25 cellular contexts compared by ENCODE assay signal in genomic region chr20:7214081-7214740, GRCh38.
DNase-seq lines count a peak whose midpoint lies in the region; ATAC-seq and TF ChIP-seq lines count a peak whose summit lies in the region.
"Had no signal": no experiment of that assay in that cellular context is flagged by ENCODE, and none has a peak within 500 bp of the region (broad histone marks: within the 10 kb centered on the region; RNA-seq: fewer than 3 reads in every experiment).

No MANE protein-coding gene starts in this region.

- H3K36me3 ChIP-seq in HUES64 (ENCODE audit: insufficient read depth, low read length): no peaks in the 10 kb centered on the region
- H3K36me3 ChIP-seq in heart left ventricle: no peaks in the 10 kb centered on the region
- no peaks in the 10 kb centered on the region for H3K36me3 ChIP-seq in smooth muscle cell (ENCODE audit: low read depth)
- H3K36me3 ChIP-seq: BLaER1 had no signal

- ATAC-seq in foreskin keratinocyte (peak; percentile 64), GM19035 (IDR thresholded peaks at IDR 0.05; ENCODE audit: unreplicated experiment) (no peak), heart left ventricle (no peak)
- ATAC-seq: Panc1 had no signal

- no peaks in the 10 kb centered on the region for H3F3A ChIP-seq in smooth muscle cell (ENCODE audit: low read depth)

- TF ChIP-seq CTCF in foreskin keratinocyte (conservative IDR thresholded peaks at IDR 0.05): no peak
- no peak for TF ChIP-seq CTCF in heart left ventricle (IDR thresholded peaks at IDR 0.05)
- no peak for TF ChIP-seq CTCF in smooth muscle cell (IDR thresholded peaks at IDR 0.05; ENCODE audit: borderline replicate concordance, insufficient read depth, poor library complexity, severe bottlenecking)

- intact Hi-C loops in heart left ventricle (cut with DNase I): no loop called here

- peak overlapping the region; percentile 57 for H3K27ac ChIP-seq in HUES64 (ENCODE audit: low read depth, low read length)
- no peak overlapping the region for H3K27ac ChIP-seq in foreskin keratinocyte
- H3K27ac ChIP-seq in heart left ventricle: no peak overlapping the region
- no peak overlapping the region for H3K27ac ChIP-seq in smooth muscle cell (ENCODE audit: low read depth)
- H3K27ac ChIP-seq: BLaER1 had no signal

- H3K9me3 ChIP-seq in HUES64 (ENCODE audit: insufficient read depth, low read depth, low read length): no peaks in the 10 kb centered on the region
- H3K9me3 ChIP-seq in heart left ventricle: no peaks in the 10 kb centered on the region
- no peaks in the 10 kb centered on the region for H3K9me3 ChIP-seq in smooth muscle cell (replicated peaks; ENCODE audit: low read depth)
- H3K9me3 ChIP-seq: BLaER1, Caco-2, SK-N-SH had no signal

- H3K27me3 ChIP-seq in HUES64 (ENCODE audit: insufficient read depth, low read length) (no peaks in the 10 kb centered on the region), foreskin keratinocyte (no peaks in the 10 kb centered on the region), heart left ventricle (no peaks in the 10 kb centered on the region), smooth muscle cell (ENCODE audit: low read depth) (no peaks in the 10 kb centered on the region)
- H3K27me3 ChIP-seq: BLaER1 had no signal

- peak in 1 of 2 donors; percentile 34 for DNase-seq in foreskin keratinocyte
- DNase-seq in iPS-NIHi11 (ENCODE audit: low spot score): peak; percentile 14
- no peak for DNase-seq in heart left ventricle
- DNase-seq in foreskin melanocyte: no peak
- DNase-seq in smooth muscle cell (lab: John Stamatoyannopoulos, UW; ENCODE audit: unreplicated experiment): no peak
- DNase-seq: ACHN; Caco-2; CD4-positive, alpha-beta T cell; DMS 273 treated with DMSO at 0.1 percent for 48 hours; DND-41; HFFc6; KBM-7; NCI-H1092 treated with DMSO at 0.1 percent for 48 hours; NCI-H1436 treated with DMSO at 0.1 percent for 48 hours; NCI-H1930; NCI-H226; NCI-H510A treated with DMSO at 0.1 percent for 48 hours; NCI-H774; NK-92 treated with Interleukin-12 subunit alpha and Interleukin-12 subunit beta, amount 100 ng/mL, for 24 hours; SIG-M5; SK-N-SH had no signal

- H3K9ac ChIP-seq in HUES64 (ENCODE audit: low read depth, low read length) (0 out of 2 replicates have a peak overlapping the region, but pooled peaks have one; percentile 21), smooth muscle cell (ENCODE audit: low read depth) (no peak overlapping the region)
- H3K9ac ChIP-seq: BLaER1, SK-N-SH had no signal

- H3K79me2 ChIP-seq in smooth muscle cell (ENCODE audit: low read depth): no peaks in the 10 kb centered on the region

- peaks cover 9% of the 10 kb centered on the region; the same call in 1 of the 2 replicates for H3K4me1 ChIP-seq in HUES64 (ENCODE audit: insufficient read depth, low read length)
- no peaks in the 10 kb centered on the region for H3K4me1 ChIP-seq in foreskin keratinocyte
- H3K4me1 ChIP-seq in heart left ventricle: peaks cover 0 to 17% (median 0%) of the 10 kb centered on the region in 12 donors
- H3K4me1 ChIP-seq in smooth muscle cell (ENCODE audit: low read depth): peaks cover 5% of the 10 kb centered on the region
- H3K4me1 ChIP-seq: BLaER1, Caco-2 had no signal

- TF ChIP-seq POLR2A in heart left ventricle (IDR thresholded peaks at IDR 0.05): no peak

- H4K20me1 ChIP-seq in smooth muscle cell (ENCODE audit: low read depth): no peaks in the 10 kb centered on the region
- H4K20me1 ChIP-seq: BLaER1 had no signal

- no peak overlapping the region for H3K4me2 ChIP-seq in smooth muscle cell
- H3K4me2 ChIP-seq: BLaER1, SK-N-SH had no signal

- H2AFZ ChIP-seq in smooth muscle cell (ENCODE audit: low read depth): no peak overlapping the region

- H3K4me3 ChIP-seq in HUES64 (ENCODE audit: low read length) (no peak overlapping the region), heart left ventricle (no peak overlapping the region), smooth muscle cell (no peak overlapping the region)
- H3K4me3 ChIP-seq: BLaER1 had no signal

- WGBS in HUES64: 55% methylated on average over 3 of the region's 3 CpGs
- 74 to 93% (median 77%) methylated on average over 3 of the region's 3 CpGs for WGBS in heart left ventricle, 4 donors
- 84% methylated on average over 3 of the region's 3 CpGs for WGBS in smooth muscle cell (ENCODE audit: low lambda C conversion rate)
